Comparison of ENCODE assay signal across 8 cellular contexts in genomic region chr10:119602241-119603095, GRCh38. TPM values are rescaled to one million over a fixed set of nuclear protein-coding genes. Genes with fewer than 3 reads are reported as not detected.
DNase-seq lines count a peak whose midpoint lies in the region; ATAC-seq, FAIRE-seq and TF ChIP-seq lines count a peak whose summit lies in the region.

No MANE protein-coding gene starts in this region.

- no peak for DNase-seq in D721Med (ENCODE audit: insufficient read length, low spot score)
- peak; percentile 59 for DNase-seq in activated CD4-positive, alpha-beta T cell treated with anti-CD3 and anti-CD28 coated beads for 48 hours
- peak; percentile 36 for DNase-seq in hepatic stellate cell (ENCODE audit: low spot score)
- peak; percentile 22 to 28 for DNase-seq in stimulated activated naive CD8-positive, alpha-beta T cell treated with anti-CD3 and anti-CD28 coated beads, Interleukin-15, amount 100 ng/mL, for 72 hours
- DNase-seq in cerebellum (ENCODE audit: low spot score), result no peak

- no peak overlapping the region for H3K27ac Mint-ChIP-seq in stimulated activated naive CD8-positive, alpha-beta T cell treated with anti-CD3 and anti-CD28 coated beads, Interleukin-15, amount 100 ng/mL, for 72 hours

- peak; percentile 25 for TF ChIP-seq CTCF in D721Med (IDR thresholded peaks at IDR 0.05; ENCODE audit: insufficient read depth, missing control alignments)

- ATAC-seq in HG02678 (IDR thresholded peaks at IDR 0.05; ENCODE audit: unreplicated experiment) (peak; percentile 42), HG03095 (IDR thresholded peaks at IDR 0.05; ENCODE audit: unreplicated experiment) (no peak), GM21381 (IDR thresholded peaks at IDR 0.05; ENCODE audit: unreplicated experiment) (no peak)
- ATAC-seq in stimulated activated naive CD8-positive, alpha-beta T cell treated with anti-CD3 and anti-CD28 coated beads, Interleukin-15, amount 100 ng/mL, for 72 hours, result peak; percentile 85

- peaks cover 5% of the 10 kb centered on the region for H3K4me1 Mint-ChIP-seq in stimulated activated naive CD8-positive, alpha-beta T cell treated with anti-CD3 and anti-CD28 coated beads, Interleukin-15, amount 100 ng/mL, for 72 hours

- FAIRE-seq in D721Med (lab: Jason Lieb, UNC), result no peak

- H3K27me3 Mint-ChIP-seq in stimulated activated naive CD8-positive, alpha-beta T cell treated with anti-CD3 and anti-CD28 coated beads, Interleukin-15, amount 100 ng/mL, for 72 hours, result no peaks in the 10 kb centered on the region

- H3K4me3 Mint-ChIP-seq in stimulated activated naive CD8-positive, alpha-beta T cell treated with anti-CD3 and anti-CD28 coated beads, Interleukin-15, amount 100 ng/mL, for 72 hours, result no peak overlapping the region

- peaks cover 0 to 5% of the 10 kb centered on the region in 2 donors for H3K9me3 Mint-ChIP-seq in stimulated activated naive CD8-positive, alpha-beta T cell treated with anti-CD3 and anti-CD28 coated beads, Interleukin-15, amount 100 ng/mL, for 72 hours

RNA-seq across cellular contexts. Expression of gene TIAL1, which starts 5.7 kb away (rescaled TPM):
- total RNA-seq in cerebellum, result 87.7 TPM

RNA-seq across cellular contexts. Expression of gene BAG3, which starts 48.7 kb away (rescaled TPM):
- 3.2 TPM for total RNA-seq in cerebellum

RNA-seq across cellular contexts. Expression of gene RGS10, which starts 59.9 kb away (rescaled TPM):
- 5.4 TPM for total RNA-seq in cerebellum

Comparison
In these comparisons a context has a peak if more than half of its experiments do, and no peak if none do; other contexts are left out.
1. DNase-seq: peak in activated CD4-positive, alpha-beta T cell treated with anti-CD3 and anti-CD28 coated beads for 48 hours (single experiment), hepatic stellate cell (single experiment) and stimulated activated naive CD8-positive, alpha-beta T cell treated with anti-CD3 and anti-CD28 coated beads, Interleukin-15, amount 100 ng/mL, for 72 hours (2 of 2); none in D721Med (single experiment) and cerebellum (single experiment).
2. ATAC-seq: peak in HG02678 (single experiment) and stimulated activated naive CD8-positive, alpha-beta T cell treated with anti-CD3 and anti-CD28 coated beads, Interleukin-15, amount 100 ng/mL, for 72 hours (single experiment); none in HG03095 (single experiment) and GM21381 (single experiment).